10 cellular contexts compared by ENCODE assay signal in genomic region chr6:15907914-15908518, GRCh38.
A peak's percentile ranks its signal among the peaks of the same experiment; 100 is the strongest.
DNase-seq lines count a peak whose midpoint lies in the region; ATAC-seq and TF ChIP-seq lines count a peak whose summit lies in the region.
"Had no signal": no experiment of that assay in that cellular context is flagged by ENCODE, and none has a peak within 500 bp of the region (broad histone marks: within the 10 kb centered on the region; RNA-seq: fewer than 3 reads in every experiment).

No MANE protein-coding gene starts in this region.

- no peak for ATAC-seq in HG03457 (IDR thresholded peaks at IDR 0.05; ENCODE audit: unreplicated experiment)
- ATAC-seq: T-helper 17 cell had no signal

- DNase-seq in COLO668 (lab: John Stamatoyannopoulos, UW; ENCODE audit: unreplicated experiment) (peak; percentile 82), NCI-H1105 treated with DMSO at 0.1 percent for 48 hours (lab: John Stamatoyannopoulos, UW) (peak; percentile 66), RWPE1 (ENCODE audit: low spot score) (peak; percentile 56), left kidney (ENCODE audit: low read depth, low spot score) (peak; percentile 55), GM03348 (ENCODE audit: low spot score) (no peak), caudate nucleus (lab: John Stamatoyannopoulos, UW) (no peak), ascending aorta (ENCODE audit: low spot score in 2 of 2) (no peak)
- DNase-seq: naive B cell, T-helper 17 cell had no signal

- H3K27ac ChIP-seq in RWPE1 (no peak overlapping the region), caudate nucleus (ENCODE audit: low read depth, low read length) (no peak overlapping the region), ascending aorta (no peak overlapping the region)

- CTCF ChIA-PET in RWPE1 (lab: Yijun Ruan, JAX): interaction anchor here (0.7 kb wide), 1 partner anchor 71 kb away, joined by 4 read pairs; no protein-coding TSS in a partner anchor

- H3K9me3 ChIP-seq in ascending aorta: no peaks in the 10 kb centered on the region

- H3K4me3 ChIP-seq in ascending aorta: no peak overlapping the region

- no peaks in the 10 kb centered on the region for H3K36me3 ChIP-seq in ascending aorta

- H3K4me1 ChIP-seq in ascending aorta: no peaks in the 10 kb centered on the region

- intact Hi-C loops in ascending aorta (cut with DNase I): no loop called here

- POLR2A ChIA-PET in RWPE1 (lab: Yijun Ruan, JAX; ENCODE audit: low non-redundant PET): no interaction called here

- H3K27me3 ChIP-seq in ascending aorta: no peaks in the 10 kb centered on the region

- TF ChIP-seq CTCF in RWPE1 (conservative IDR thresholded peaks at IDR 0.05; ENCODE audit: low read depth) (no peak), ascending aorta (IDR thresholded peaks at IDR 0.05) (no peak)

Comparison
In these comparisons a context has a peak if more than half of its experiments do, and no peak if none do; other contexts are left out.
1. DNase-seq: peak in COLO668 (single experiment), NCI-H1105 treated with DMSO at 0.1 percent for 48 hours (single experiment), RWPE1 (single experiment) and left kidney (single experiment); none in GM03348 (single experiment), caudate nucleus (0 of 61) and ascending aorta (0 of 2).